12 cellular contexts compared by ENCODE assay signal in the genomic region with DNA sequence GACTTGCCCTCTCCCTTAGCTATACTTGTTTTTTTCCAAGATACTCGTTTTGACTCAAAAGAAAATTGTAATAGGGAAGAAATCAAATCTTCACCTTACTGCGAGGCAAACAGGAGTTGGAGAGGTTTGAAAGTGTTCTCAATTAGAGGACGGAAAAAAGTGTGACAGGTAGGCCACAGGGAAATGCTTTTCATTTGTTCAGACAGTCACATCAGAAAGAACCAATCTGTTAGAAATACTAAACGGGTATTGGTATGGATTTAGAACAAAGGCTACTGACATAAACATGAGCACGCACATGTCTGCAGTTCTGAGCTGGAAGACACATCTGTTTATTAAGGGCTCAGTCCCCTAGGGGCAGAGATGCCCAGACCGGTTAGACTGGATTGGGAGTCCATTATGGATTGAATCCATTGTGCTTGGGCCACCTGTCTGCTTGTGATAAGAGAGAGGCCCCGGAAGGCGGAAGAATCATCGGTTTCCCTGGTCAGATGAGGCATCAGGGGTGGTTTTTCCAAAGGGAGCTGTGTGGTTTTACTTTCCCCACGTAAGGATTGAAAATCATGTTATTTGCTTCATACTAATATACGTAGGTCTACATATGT.
A peak's percentile ranks its signal among the peaks of the same experiment; 100 is the strongest.
DNase-seq lines count a peak whose midpoint lies in the region; ATAC-seq and TF ChIP-seq lines count a peak whose summit lies in the region.
"Had no signal": no experiment of that assay in that cellular context is flagged by ENCODE, and none has a peak within 500 bp of the region (broad histone marks: within the 10 kb centered on the region; RNA-seq: fewer than 3 reads in every experiment).

No MANE protein-coding gene starts in this region.

- TF ChIP-seq CTCF in WTC11 (IDR thresholded peaks at IDR 0.05) (no peak), mucosa of descending colon (IDR thresholded peaks at IDR 0.05) (no peak), tibial artery (IDR thresholded peaks at IDR 0.05) (no peak)

- no peak overlapping the region for H3K27ac ChIP-seq in tibial artery

- H3K4me3 Mint-ChIP-seq in WTC11 = no peak overlapping the region
- H3K4me3 Mint-ChIP-seq: nephron had no signal

- CTCF ChIA-PET in WTC11 (lab: Charles Lee) = interaction anchor here (1.5 kb wide), 1 partner anchor 14 kb away, joined by 5 read pairs; no protein-coding TSS in a partner anchor

- ATAC-seq in WTC11 = no peak
- ATAC-seq in mucosa of descending colon = peak; percentile 85
- no peak for ATAC-seq in HG03159 (IDR thresholded peaks at IDR 0.05; ENCODE audit: unreplicated experiment)

- no peaks in the 10 kb centered on the region for H3K36me3 ChIP-seq in mucosa of descending colon (ENCODE audit: low read depth)
- H3K36me3 ChIP-seq in tibial artery = no peaks in the 10 kb centered on the region

- POLR2A ChIA-PET in WTC11 (lab: Charles Lee) = interaction anchor here (0.6 to 1.1 kb wide), 2 partner anchors 189 to 221 kb away, joined by 4 to 7 read pairs; partner anchors contain the start of gene MYLIP

- DNase-seq in DMS153 treated with DMSO at 0.1 percent for 48 hours (lab: John Stamatoyannopoulos, UW; ENCODE audit: unreplicated experiment) (peak; percentile 97), NCI-H2029 treated with DMSO at 0.1 percent for 48 hours (lab: John Stamatoyannopoulos, UW) (peak; percentile 37), WTC11 (ENCODE audit: low spot score) (no peak), mucosa of descending colon (peak in 1 of 3 donors; percentile 47), SW480 (ENCODE audit: low spot score) (no peak), DMS114 treated with DMSO at 0.1 percent for 48 hours (lab: John Stamatoyannopoulos, UW; ENCODE audit: unreplicated experiment) (no peak), tibial artery (no peak)
- DNase-seq: activated CD8-positive, alpha-beta memory T cell treated with anti-CD3 and anti-CD28 coated beads, Interleukin-2, amount 50 U/mL, for 4 hours; cortex of kidney; kidney had no signal

- H3K4me1 Mint-ChIP-seq in WTC11 = peaks cover 87% of the 10 kb centered on the region

- no peak overlapping the region for H3K4me3 ChIP-seq in mucosa of descending colon
- H3K4me3 ChIP-seq in tibial artery = no peak overlapping the region

- H3K27me3 ChIP-seq in tibial artery = no peaks in the 10 kb centered on the region

- H3K27ac Mint-ChIP-seq in WTC11 = peak overlapping the region; percentile 55

- peaks cover 8% of the 10 kb centered on the region for H3K9me3 Mint-ChIP-seq in WTC11
- H3K9me3 Mint-ChIP-seq: nephron had no signal

- H3K4me1 ChIP-seq in mucosa of descending colon (ENCODE audit: low read depth) (peaks cover 2% of the 10 kb centered on the region), tibial artery (no peaks in the 10 kb centered on the region)

- H3K9me3 ChIP-seq in mucosa of descending colon (no peaks in the 10 kb centered on the region), tibial artery (no peaks in the 10 kb centered on the region)

- no peaks in the 10 kb centered on the region for H3K27me3 Mint-ChIP-seq in WTC11 (ENCODE audit: low read depth)

- intact Hi-C loops in mucosa of descending colon (cut with DNase I, micrococcal nuclease) (no loop called here), tibial artery (cut with DNase I; ENCODE audit: low total_unique reads) (no loop called here)

- peaks cover 3% of the 10 kb centered on the region for H3K36me3 Mint-ChIP-seq in WTC11

TF ChIP-seq in WTC11, 78 proteins besides CTCF, POLR2A, EP300 and RAD21:
- TF ChIP-seq NFATC4 (CRISPR knock-in tag; IDR thresholded peaks at IDR 0.05) (no peak), ZNF232 (CRISPR knock-in tag; IDR thresholded peaks at IDR 0.05) (no peak), FOXJ3 (CRISPR knock-in tag; IDR thresholded peaks at IDR 0.05; ENCODE audit: borderline replicate concordance) (no peak), ZBTB21 (CRISPR knock-in tag; IDR thresholded peaks at IDR 0.05; ENCODE audit: borderline replicate concordance) (no peak), ZNF219 (CRISPR knock-in tag; IDR thresholded peaks at IDR 0.05; ENCODE audit: borderline replicate concordance) (no peak), ZNF138 (CRISPR knock-in tag; conservative IDR thresholded peaks at IDR 0.05) (no peak), GRHL2 (CRISPR knock-in tag; IDR thresholded peaks at IDR 0.05; ENCODE audit: insufficient replicate concordance, severe bottlenecking) (no peak), SOX15 (CRISPR knock-in tag; IDR thresholded peaks at IDR 0.05) (no peak)
- TF ChIP-seq, protein P1, sequence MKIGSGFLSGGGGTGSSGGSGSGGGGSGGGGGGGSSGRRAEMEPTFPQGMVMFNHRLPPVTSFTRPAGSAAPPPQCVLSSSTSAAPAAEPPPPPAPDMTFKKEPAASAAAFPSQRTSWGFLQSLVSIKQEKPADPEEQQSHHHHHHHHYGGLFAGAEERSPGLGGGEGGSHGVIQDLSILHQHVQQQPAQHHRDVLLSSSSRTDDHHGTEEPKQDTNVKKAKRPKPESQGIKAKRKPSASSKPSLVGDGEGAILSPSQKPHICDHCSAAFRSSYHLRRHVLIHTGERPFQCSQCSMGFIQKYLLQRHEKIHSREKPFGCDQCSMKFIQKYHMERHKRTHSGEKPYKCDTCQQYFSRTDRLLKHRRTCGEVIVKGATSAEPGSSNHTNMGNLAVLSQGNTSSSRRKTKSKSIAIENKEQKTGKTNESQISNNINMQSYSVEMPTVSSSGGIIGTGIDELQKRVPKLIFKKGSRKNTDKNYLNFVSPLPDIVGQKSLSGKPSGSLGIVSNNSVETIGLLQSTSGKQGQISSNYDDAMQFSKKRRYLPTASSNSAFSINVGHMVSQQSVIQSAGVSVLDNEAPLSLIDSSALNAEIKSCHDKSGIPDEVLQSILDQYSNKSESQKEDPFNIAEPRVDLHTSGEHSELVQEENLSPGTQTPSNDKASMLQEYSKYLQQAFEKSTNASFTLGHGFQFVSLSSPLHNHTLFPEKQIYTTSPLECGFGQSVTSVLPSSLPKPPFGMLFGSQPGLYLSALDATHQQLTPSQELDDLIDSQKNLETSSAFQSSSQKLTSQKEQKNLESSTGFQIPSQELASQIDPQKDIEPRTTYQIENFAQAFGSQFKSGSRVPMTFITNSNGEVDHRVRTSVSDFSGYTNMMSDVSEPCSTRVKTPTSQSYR (CRISPR knock-in tag; IDR thresholded peaks at IDR 0.05) = no peak

Comparison
In these comparisons a context has a peak if more than half of its experiments do, and no peak if none do; other contexts are left out.
1. DNase-seq: peak in DMS153 treated with DMSO at 0.1 percent for 48 hours (single experiment) and NCI-H2029 treated with DMSO at 0.1 percent for 48 hours (single experiment); none in WTC11 (single experiment), SW480 (single experiment), DMS114 treated with DMSO at 0.1 percent for 48 hours (single experiment) and tibial artery (0 of 2).